ENCODE assay signal across 22 cellular contexts in the genomic region with DNA sequence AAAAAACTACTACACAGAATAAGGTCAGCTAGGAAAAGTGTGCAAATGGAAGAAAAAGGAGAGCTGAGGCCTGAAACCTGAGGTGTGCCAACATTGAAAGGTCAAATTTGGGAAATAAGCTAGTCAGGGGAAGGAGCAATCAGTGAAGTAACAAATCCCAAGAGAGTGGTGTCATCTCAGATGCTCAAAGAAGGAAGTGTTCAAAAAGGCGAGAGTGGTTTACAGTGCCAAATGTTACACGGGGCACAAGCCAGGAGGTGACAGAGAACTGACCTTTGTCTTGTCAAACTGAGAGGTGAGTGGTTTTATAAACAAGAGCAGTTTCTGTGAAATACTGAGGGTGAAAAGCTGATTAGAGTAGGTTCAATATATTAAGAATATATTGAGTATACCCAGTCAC.
DNase-seq lines count a peak whose midpoint lies in the region; ATAC-seq and TF ChIP-seq lines count a peak whose summit lies in the region.
"Had no signal": no experiment of that assay in that cellular context is flagged by ENCODE, and none has a peak within 500 bp of the region (broad histone marks: within the 10 kb centered on the region; RNA-seq: fewer than 3 reads in every experiment).

No MANE protein-coding gene starts in this region.

- H3K36me3 ChIP-seq in right lobe of liver = no peaks in the 10 kb centered on the region
- H3K36me3 ChIP-seq in CD8-positive, alpha-beta memory T cell (ENCODE audit: insufficient read depth, low read length) = no peaks in the 10 kb centered on the region
- H3K36me3 ChIP-seq: transverse colon had no signal

- CTCF ChIA-PET in activated CD8-positive, alpha-beta memory T cell treated with anti-CD3 and anti-CD28 coated beads, Interleukin-2, amount 10 ng/mL, durations not matched to agents 7 days and 5 days (lab: Charles Lee) = no interaction called here
- CTCF ChIA-PET in CD8-positive, alpha-beta memory T cell (lab: Charles Lee) = no interaction called here

- no peak overlapping the region for H3K4me3 Mint-ChIP-seq in activated CD8-positive, alpha-beta memory T cell treated with anti-CD3 and anti-CD28 coated beads, Interleukin-2, amount 10 ng/mL, durations not matched to agents 7 days and 5 days
- H3K4me3 Mint-ChIP-seq in CD8-positive, alpha-beta memory T cell = no peak overlapping the region
- H3K4me3 Mint-ChIP-seq: activated CD8-positive, alpha-beta T cell treated with anti-CD3 and anti-CD28 coated beads for 36 hours; activated naive CD8-positive, alpha-beta T cell treated with anti-CD3 and anti-CD28 coated beads, Interleukin-2, amount 10 ng/mL, durations not matched to agents 7 days and 5 days; CD4-positive, alpha-beta T cell; central memory CD8-positive, alpha-beta T cell; IgD-negative memory B cell had no signal

- peaks cover 0 to 13% (median 0%) of the 10 kb centered on the region in 4 donors for H3K4me1 ChIP-seq in right lobe of liver
- no peaks in the 10 kb centered on the region for H3K4me1 ChIP-seq in CD8-positive, alpha-beta memory T cell (ENCODE audit: insufficient read depth, low read length)
- H3K4me1 ChIP-seq: parathyroid adenoma, transverse colon had no signal

- no peak for TF ChIP-seq CTCF in right lobe of liver (IDR thresholded peaks at IDR 0.05)

- no peak overlapping the region for H3K4me3 ChIP-seq in right lobe of liver
- no peak overlapping the region for H3K4me3 ChIP-seq in CD8-positive, alpha-beta memory T cell (ENCODE audit: low read length)
- H3K4me3 ChIP-seq: lung, transverse colon had no signal

- no peak overlapping the region for H3K27ac Mint-ChIP-seq in activated CD8-positive, alpha-beta memory T cell treated with anti-CD3 and anti-CD28 coated beads, Interleukin-2, amount 10 ng/mL, durations not matched to agents 7 days and 5 days
- H3K27ac Mint-ChIP-seq in CD8-positive, alpha-beta memory T cell = no peak overlapping the region
- H3K27ac Mint-ChIP-seq: activated CD8-positive, alpha-beta T cell treated with anti-CD3 and anti-CD28 coated beads for 36 hours; activated naive CD8-positive, alpha-beta T cell treated with anti-CD3 and anti-CD28 coated beads, Interleukin-2, amount 10 ng/mL, durations not matched to agents 7 days and 5 days; CD4-positive, alpha-beta T cell; IgD-negative memory B cell had no signal

- TF ChIP-seq POLR2A in right lobe of liver (IDR thresholded peaks at IDR 0.05) = no peak

- no peaks in the 10 kb centered on the region for H3K9me3 Mint-ChIP-seq in activated CD8-positive, alpha-beta memory T cell treated with anti-CD3 and anti-CD28 coated beads, Interleukin-2, amount 10 ng/mL, durations not matched to agents 7 days and 5 days (ENCODE audit: low read depth)
- peaks cover 0 to 5% (median 0%) of the 10 kb centered on the region in 5 donors for H3K9me3 Mint-ChIP-seq in CD8-positive, alpha-beta memory T cell
- H3K9me3 Mint-ChIP-seq: activated CD8-positive, alpha-beta T cell treated with anti-CD3 and anti-CD28 coated beads for 36 hours; activated naive CD8-positive, alpha-beta T cell treated with anti-CD3 and anti-CD28 coated beads, Interleukin-2, amount 10 ng/mL, durations not matched to agents 7 days and 5 days; central memory CD8-positive, alpha-beta T cell had no signal

- H3K27me3 ChIP-seq in right lobe of liver = no peaks in the 10 kb centered on the region
- no peaks in the 10 kb centered on the region for H3K27me3 ChIP-seq in CD8-positive, alpha-beta memory T cell (ENCODE audit: insufficient read depth, low read length, poor library complexity, severe bottlenecking)
- H3K27me3 ChIP-seq: transverse colon had no signal

- peak overlapping the region; percentile 53 to 87 (median 70) for H3K27ac ChIP-seq in right lobe of liver
- no peak overlapping the region for H3K27ac ChIP-seq in CD8-positive, alpha-beta memory T cell (ENCODE audit: low read depth, low read length)
- H3K27ac ChIP-seq: parathyroid adenoma, transverse colon had no signal

- intact Hi-C loops in right lobe of liver (cut with DNase I) = no loop called here

- no peaks in the 10 kb centered on the region for H3K4me1 Mint-ChIP-seq in activated CD8-positive, alpha-beta memory T cell treated with anti-CD3 and anti-CD28 coated beads, Interleukin-2, amount 10 ng/mL, durations not matched to agents 7 days and 5 days
- no peaks in the 10 kb centered on the region for H3K4me1 Mint-ChIP-seq in CD8-positive, alpha-beta memory T cell
- H3K4me1 Mint-ChIP-seq: activated naive CD8-positive, alpha-beta T cell treated with anti-CD3 and anti-CD28 coated beads, Interleukin-2, amount 10 ng/mL, durations not matched to agents 7 days and 5 days; central memory CD8-positive, alpha-beta T cell had no signal

- 29% methylated on average over 2 of the region's 2 CpGs for WGBS in right lobe of liver (ENCODE audit: insufficient coverage, low coverage, low lambda C conversion rate, missing lambda C conversion rate)

- no peaks in the 10 kb centered on the region for H3K36me3 Mint-ChIP-seq in activated CD8-positive, alpha-beta memory T cell treated with anti-CD3 and anti-CD28 coated beads, Interleukin-2, amount 10 ng/mL, durations not matched to agents 7 days and 5 days
- no peaks in the 10 kb centered on the region for H3K36me3 Mint-ChIP-seq in CD8-positive, alpha-beta memory T cell
- H3K36me3 Mint-ChIP-seq: activated naive CD8-positive, alpha-beta T cell treated with anti-CD3 and anti-CD28 coated beads, Interleukin-2, amount 10 ng/mL, durations not matched to agents 7 days and 5 days had no signal

- peak in 1 of 3 donors; percentile 33 for DNase-seq in right lobe of liver
- DNase-seq in activated CD8-positive, alpha-beta memory T cell treated with anti-CD3 and anti-CD28 coated beads, Interleukin-2, amount 10 ng/mL, durations not matched to agents 7 days and 5 days = no peak
- DNase-seq in CD8-positive, alpha-beta memory T cell = no peak
- DNase-seq: activated CD8-positive, alpha-beta T cell treated with anti-CD3 and anti-CD28 coated beads for 36 hours; activated effector memory CD4-positive, alpha-beta T cell treated with Interleukin-2 at 50 U/mL for 16 hours; activated naive CD8-positive, alpha-beta T cell treated with anti-CD3 and anti-CD28 coated beads, Interleukin-2, amount 10 ng/mL, durations not matched to agents 7 days and 5 days; activated T-cell treated with anti-CD3 and anti-CD28 coated beads for 4 hours; CD4-positive, alpha-beta T cell; dermis blood vessel endothelial cell; NCI-H1417; NK-92 treated with Interleukin-12 subunit alpha and Interleukin-12 subunit beta, amount 100 ng/mL, for 24 hours; transverse colon had no signal

- no peaks in the 10 kb centered on the region for H3K9me3 ChIP-seq in right lobe of liver
- H3K9me3 ChIP-seq in CD8-positive, alpha-beta memory T cell (ENCODE audit: low read length) = no peaks in the 10 kb centered on the region
- H3K9me3 ChIP-seq: transverse colon had no signal

- POLR2A ChIA-PET in CD8-positive, alpha-beta memory T cell (lab: Charles Lee) = no interaction called here

- H3K27me3 Mint-ChIP-seq in activated CD8-positive, alpha-beta memory T cell treated with anti-CD3 and anti-CD28 coated beads, Interleukin-2, amount 10 ng/mL, durations not matched to agents 7 days and 5 days = peaks cover 7% of the 10 kb centered on the region
- H3K27me3 Mint-ChIP-seq in CD8-positive, alpha-beta memory T cell = peaks cover 7 to 20% of the 10 kb centered on the region in 2 donors

- ATAC-seq in GM18858 (IDR thresholded peaks at IDR 0.05; ENCODE audit: unreplicated experiment) = peak; percentile 57
- peak; percentile 57 for ATAC-seq in GM21786 (IDR thresholded peaks at IDR 0.05; ENCODE audit: unreplicated experiment)
- ATAC-seq in HG03469 (IDR thresholded peaks at IDR 0.05; ENCODE audit: unreplicated experiment) = peak; percentile 56
- ATAC-seq in right lobe of liver = peak; percentile 90 to 97 (median 96)
- no peak for ATAC-seq in activated CD8-positive, alpha-beta memory T cell treated with anti-CD3 and anti-CD28 coated beads, Interleukin-2, amount 10 ng/mL, durations not matched to agents 7 days and 5 days
- ATAC-seq in HG03571 (IDR thresholded peaks at IDR 0.05; ENCODE audit: unreplicated experiment) = no peak
- ATAC-seq: activated CD8-positive, alpha-beta T cell treated with anti-CD3 and anti-CD28 coated beads for 36 hours; Panc1; sciatic nerve had no signal

Comparison
In these comparisons a context has a peak if more than half of its experiments do, and no peak if none do; other contexts are left out.
1. ATAC-seq: peak in GM18858 (single experiment), GM21786 (single experiment), HG03469 (single experiment) and right lobe of liver (4 of 4); none in activated CD8-positive, alpha-beta memory T cell treated with anti-CD3 and anti-CD28 coated beads, Interleukin-2, amount 10 ng/mL, durations not matched to agents 7 days and 5 days (single experiment) and HG03571 (single experiment).